In genomic region chr9:23559522-23559921, GRCh38 we compare ENCODE assay signal across 1 cellular context.
TF ChIP-seq lines count a peak whose summit lies in the region.

No MANE protein-coding gene starts in this region.

TF ChIP-seq in HEK293, 187 proteins besides CTCF, POLR2A, EP300 and RAD21 (continued from another document):
- peak; percentile 53 for TF ChIP-seq ATF2 (tag by site-specific recombination; IDR thresholded peaks at IDR 0.05; ENCODE audit: low read depth)
